Comparison of ENCODE assay signal across 8 cellular contexts in genomic region chr22:50186789-50187523, GRCh38. TPM values are rescaled to one million over a fixed set of nuclear protein-coding genes. Genes with fewer than 3 reads are reported as not detected.
DNase-seq lines count a peak whose midpoint lies in the region; ATAC-seq, FAIRE-seq and TF ChIP-seq lines count a peak whose summit lies in the region.

No MANE protein-coding gene starts in this region.

- TF ChIP-seq EP300 in K562 (IDR thresholded peaks at IDR 0.05; ENCODE audit: low read length) (no peak), HepG2 (IDR thresholded peaks at IDR 0.05; ENCODE audit: low read depth in 2 of 2, low read length in 2 of 2) (no peak), HepG2 (CRISPR knock-in tag; IDR thresholded peaks at IDR 0.05; ENCODE audit: borderline replicate concordance) (no peak), transverse colon (IDR thresholded peaks at IDR 0.05; ENCODE audit: low read depth) (no peak)

- no peak for TF ChIP-seq RAD21 in K562 (CRISPR knock-in tag; conservative IDR thresholded peaks at IDR 0.05 in 1 of 2, IDR thresholded peaks at IDR 0.05 in 1 of 2)
- no peak for TF ChIP-seq RAD21 in HepG2 (CRISPR knock-in tag; IDR thresholded peaks at IDR 0.05)

- H3K36me3 ChIP-seq in K562 (ENCODE audit: control insufficient read depth, insufficient read depth, low read length) (peaks cover 20% of the 10 kb centered on the region; the same call in 2 of the 3 replicates), HepG2 (replicated peaks in 1 of 2; ENCODE audit: control insufficient read depth in 1 of 2, insufficient read depth in 2 of 2, low read length in 2 of 2) (peaks cover 0 to 3% of the 10 kb centered on the region in 2 experiments; a peak in 1 of 5 replicates), transverse colon (no peaks in the 10 kb centered on the region)

- H3K27ac Mint-ChIP-seq in IgD-negative memory B cell, result peak overlapping the region; percentile 94 to 99 (median 98)

- POLR2A ChIA-PET in K562 (lab: Yijun Ruan, JAX), result interaction anchor here (0.7 to 1.2 kb wide), 2 partner anchors 14 to 217 kb away, joined by 3 read pairs; no protein-coding TSS in a partner anchor
- POLR2A ChIA-PET in HepG2 (lab: Yijun Ruan, JAX), result interaction anchor here (0.7 to 1.4 kb wide), 2 partner anchors 10 to 16 kb away, joined by 3 read pairs; no protein-coding TSS in a partner anchor

- peaks cover 8% of the 10 kb centered on the region; the same call in 1 of the 2 replicates for H4K20me1 ChIP-seq in K562 (replicated peaks; ENCODE audit: control insufficient read depth, insufficient read depth, low read length)
- peaks cover 2% of the 10 kb centered on the region; the same call in 1 of the 2 replicates for H4K20me1 ChIP-seq in HepG2 (ENCODE audit: insufficient read depth, low read length)

- H3K4me2 ChIP-seq in K562 (ENCODE audit: insufficient read depth, low read length) (peak overlapping the region; percentile 74), HepG2 (ENCODE audit: low read depth, low read length) (peak overlapping the region; percentile 84)

- H3K79me2 ChIP-seq in K562 (ENCODE audit: control insufficient read depth, insufficient read depth, low read length) (peaks cover 52% of the 10 kb centered on the region), HepG2 (ENCODE audit: insufficient read depth, low read length) (peaks cover 16% of the 10 kb centered on the region)

- TF ChIP-seq CTCF in AG10803 (conservative IDR thresholded peaks at IDR 0.05; ENCODE audit: low read length) (no peak), K562 (IDR thresholded peaks at IDR 0.05 in 2 of 3, conservative IDR thresholded peaks at IDR 0.05 in 1 of 3; ENCODE audit: insufficient read depth in 2 of 3, low read depth in 1 of 3, low read length in 3 of 3) (no peak), HepG2 (CRISPR knock-in tag; IDR thresholded peaks at IDR 0.05) (no peak), transverse colon (IDR thresholded peaks at IDR 0.05) (no peak)

- H3K9me3 Mint-ChIP-seq in IgD-negative memory B cell, result no peaks in the 10 kb centered on the region

- DNase-seq in AG10803 (ENCODE audit: low read depth) (peak; percentile 36), K562 (ENCODE audit: extremely low read depth in 1 of 4, low spot score in 3 of 4) (peak in 1 of 4 experiments; percentile 44), HepG2 (ENCODE audit: low spot score) (no peak), transverse colon (peak; percentile 78), activated gamma-delta T cell treated with Interleukin-2 at 50 U/mL for 16 hours (no peak), NCI-H2081 treated with DMSO at 0.1 percent for 48 hours (lab: John Stamatoyannopoulos, UW) (no peak)

- H3K4me3 Mint-ChIP-seq in IgD-negative memory B cell, result peak overlapping the region; percentile 94 to 99 (median 96)

- FAIRE-seq in K562 (lab: Jason Lieb, UNC) (peak; percentile 46), HepG2 (lab: Jason Lieb, UNC) (no peak)

- peak; percentile 16 for ATAC-seq in K562
- ATAC-seq in HepG2, result peak; percentile 16
- no peak for ATAC-seq in HG02938 (IDR thresholded peaks at IDR 0.05; ENCODE audit: unreplicated experiment)

- H3K9me1 ChIP-seq in K562 (ENCODE audit: control insufficient read depth, insufficient read depth, low read length), result peaks cover 7% of the 10 kb centered on the region

- peak overlapping the region; percentile 69 to 95 for H3K9ac ChIP-seq in K562 (ENCODE audit: insufficient read depth in 1 of 2, low read depth in 2 of 2, low read length in 2 of 2)
- H3K9ac ChIP-seq in HepG2 (ENCODE audit: insufficient read depth, low read depth, low read length), result peak overlapping the region; percentile 82

- H3K36me3 Mint-ChIP-seq in IgD-negative memory B cell, result no peaks in the 10 kb centered on the region

- CTCF ChIA-PET in K562 (lab: Yijun Ruan, JAX; ENCODE audit: low intra/inter-chr PET ratio), result no interaction called here
- CTCF ChIA-PET in HepG2 (lab: Yijun Ruan, JAX; ENCODE audit: low intra/inter-chr PET ratio, low total read pairs), result no interaction called here

- TF ChIP-seq POLR2A in K562 (conservative IDR thresholded peaks at IDR 0.05), result no peak
- no peak for TF ChIP-seq POLR2A in HepG2 (IDR thresholded peaks at IDR 0.05; ENCODE audit: insufficient read depth in 1 of 2, low read depth in 2 of 2, low read length in 2 of 2)
- peak; percentile 24 for TF ChIP-seq POLR2A in transverse colon (IDR thresholded peaks at IDR 0.05)

- H3K27me3 ChIP-seq in K562 (ENCODE audit: control insufficient read depth in 2 of 2, insufficient read depth in 2 of 2, low read length in 2 of 2) (no peaks in the 10 kb centered on the region), HepG2 (ENCODE audit: control insufficient read depth in 1 of 2, insufficient read depth in 2 of 2, low read length in 2 of 2) (no peaks in the 10 kb centered on the region; a peak in 1 of 5 replicates), transverse colon (no peaks in the 10 kb centered on the region)

- peaks cover 20 to 86% of the 10 kb centered on the region in 2 experiments for H3K4me1 ChIP-seq in K562 (replicated peaks in 1 of 2; ENCODE audit: control insufficient read depth in 2 of 2, insufficient read depth in 2 of 2, low read length in 2 of 2)
- peaks cover 34% of the 10 kb centered on the region for H3K4me1 ChIP-seq in HepG2 (ENCODE audit: insufficient read depth, low read length)
- H3K4me1 ChIP-seq in transverse colon, result peaks cover 38 to 69% (median 63%) of the 10 kb centered on the region in 4 donors

- H3K9me3 ChIP-seq in K562 (replicated peaks; ENCODE audit: control insufficient read depth, insufficient read depth, low read depth, low read length) (no peaks in the 10 kb centered on the region), HepG2 (ENCODE audit: low read length) (no peaks in the 10 kb centered on the region), transverse colon (no peaks in the 10 kb centered on the region)

- no peaks in the 10 kb centered on the region for H3K27me3 Mint-ChIP-seq in IgD-negative memory B cell

- no peak overlapping the region for H2AFZ ChIP-seq in K562 (ENCODE audit: low read depth, low read length)
- H2AFZ ChIP-seq in HepG2 (ENCODE audit: low read length), result no peak overlapping the region

- 17% methylated on average over 8 of the region's 23 CpGs for WGBS in K562 (ENCODE audit: insufficient coverage, low coverage, missing lambda C conversion rate)
- WGBS in HepG2 (ENCODE audit: low lambda C conversion rate), result 48% methylated on average over 7 of the region's 23 CpGs
- WGBS in transverse colon (ENCODE audit: low coverage in 1 of 2), 2 donors, result 15% methylated on average over 14 of the region's 23 CpGs; no CpG with 5 or more reads in 1 of the 2 donors

- intact Hi-C loops in K562 (cut with micrococcal nuclease) (no loop called here), HepG2 (cut with micrococcal nuclease; ENCODE audit: unreplicated experiment) (no loop called here), transverse colon (cut with DNase I; ENCODE audit: low total_unique reads) (no loop called here)

- peak overlapping the region; percentile 74 for H3K27ac ChIP-seq in K562 (ENCODE audit: extremely low read depth, low read depth, low read length)
- peak overlapping the region; percentile 40 for H3K27ac ChIP-seq in HepG2 (ENCODE audit: extremely low read length, insufficient read depth, low read length)
- H3K27ac ChIP-seq in transverse colon, result peak overlapping the region; percentile 81 to 93 (median 84)

- H3K4me3 ChIP-seq in AG10803 (ENCODE audit: low read length) (peak overlapping the region; percentile 67), K562 (peak overlapping the region; percentile 64), HepG2 (replicated peaks in 1 of 3; ENCODE audit: insufficient read depth in 1 of 3, low read depth in 2 of 3, low read length in 3 of 3) (peak overlapping the region; percentile 68 to 88 (median 84)), transverse colon (peak overlapping the region; percentile 49 to 80 (median 76))

- peaks cover 27 to 35% (median 30%) of the 10 kb centered on the region in 3 donors for H3K4me1 Mint-ChIP-seq in IgD-negative memory B cell

- in situ Hi-C loops in K562 (cut with MboI) (no loop called here), HepG2 (cut with HindIII; ENCODE audit: extremely low pct_ligation_motif_present, low pct_unique_long_range_greater_than_20kb) (no loop called here), transverse colon (cut with MboI; ENCODE audit: low pct_ligation_motif_present in 1 of 4, low pct_unique_long_range_greater_than_20kb in 1 of 4, low sequenced_read_pairs in 3 of 4) (no loop called here)

- BruUV-seq in K562 (replicated peaks; lab: Mats Ljungman, UMichigan) (no TSS peak), HepG2 (replicated peaks; lab: Mats Ljungman, UMichigan) (no TSS peak)

RNA-seq across cellular contexts. Expression of gene TRABD, which starts 1.2 kb away (rescaled TPM):
- polyA plus RNA-seq in IgD-negative memory B cell, result 28.0 TPM
- 44.8 and 168 TPM in 2 replicates for total RNA-seq in K562 (2011; cell fraction: chromatin; rRNA removed; ENCODE audit: low replicate concordance)
- 130 and 141 TPM in 2 replicates for total RNA-seq in K562 (2011; cell fraction: nucleolus; rRNA removed)
- 69.2 and 70.6 TPM in 2 replicates for total RNA-seq in K562 (2011; cell fraction: nucleoplasm; rRNA removed)
- 41.2 and 49.8 TPM in 2 replicates for total RNA-seq in K562 (2014; rRNA removed)
- 1.4 and 2.8 TPM in 2 replicates for total RNA-seq in K562 (2014; rRNA removed; fragmentation: Illumina TruSeq; extraction: Trizol)
- 14.0 and 14.7 TPM in 2 replicates for total RNA-seq in K562 (2015; rRNA removed; fragmentation: Illumina TruSeq; extraction: Trizol)
- 55.3 and 59.3 TPM in 2 replicates for total RNA-seq in K562 (2021)
- 24.3 and 35.9 TPM in 2 replicates for polyA plus RNA-seq in K562 (2011; rRNA removed)
- polyA plus RNA-seq in K562 (2011; cell fraction: cytosol; rRNA removed), result 27.7 and 49.1 TPM in 2 replicates
- 268 and 323 TPM in 2 replicates for polyA plus RNA-seq in K562 (2011; cell fraction: nucleus; rRNA removed)
- polyA plus RNA-seq in K562 (2012), result 38.7 and 63.6 TPM in 2 replicates
- 7.7 and 20.3 TPM in 2 replicates for polyA plus RNA-seq in K562 (2014; fragmentation: Illumina TruSeq; extraction: Trizol)
- under 1 TPM; 0.08 to 0.59 TPM for polyA plus RNA-seq in K562 (2014; fragmentation: Nextera tagmentation; extraction: Ambion mirVana)
- 62.0 and 62.9 TPM in 2 replicates for polyA plus RNA-seq in K562 (2014; rRNA removed)
- 4.1 and 8.2 TPM in 2 replicates for polyA minus RNA-seq in K562 (2011; rRNA and poly(A)+ RNA removed)
- polyA minus RNA-seq in K562 (2011; cell fraction: cytosol; rRNA and poly(A)+ RNA removed), result 15.3 and 18.4 TPM in 2 replicates
- 21.8 and 25.8 TPM in 2 replicates for polyA minus RNA-seq in K562 (2011; cell fraction: nucleus; rRNA and poly(A)+ RNA removed)
- total RNA-seq in HepG2 (2016; rRNA removed; fragmentation: Illumina TruSeq; extraction: Trizol), result 16.2 and 21.5 TPM in 2 replicates
- total RNA-seq in HepG2 (2016; cell fraction: cytosol; rRNA removed; fragmentation: Illumina TruSeq; extraction: Trizol; ENCODE audit: low read depth), result 8.1 and 8.5 TPM in 2 replicates
- 14.1 and 20.1 TPM in 2 replicates for total RNA-seq in HepG2 (2016; cell fraction: insoluble cytoplasmic fraction; rRNA removed; fragmentation: Illumina TruSeq; extraction: Trizol)
- total RNA-seq in HepG2 (2016; cell fraction: membrane; rRNA removed; fragmentation: Illumina TruSeq; extraction: Trizol), result 15.9 and 17.7 TPM in 2 replicates
- 12.3 and 17.7 TPM in 2 replicates for total RNA-seq in HepG2 (2016; cell fraction: nucleus; rRNA removed; fragmentation: Illumina TruSeq; extraction: Trizol)
- 28.9 and 36.8 TPM in 2 replicates for polyA plus RNA-seq in HepG2 (2011; rRNA removed)
- 15.8 and 28.0 TPM in 2 replicates for polyA plus RNA-seq in HepG2 (2011; cell fraction: cytosol; rRNA removed)
- polyA plus RNA-seq in HepG2 (2011; cell fraction: nucleus; rRNA removed), result 241 and 327 TPM in 2 replicates
- 19.6 and 35.2 TPM in 2 replicates for polyA plus RNA-seq in HepG2 (2012)
- polyA plus RNA-seq in HepG2 (2016; cell fraction: cytosol; fragmentation: Illumina TruSeq; extraction: Trizol; ENCODE audit: low read depth), result 10.4 and 11.2 TPM in 2 replicates
- 19.9 and 22.8 TPM in 2 replicates for polyA plus RNA-seq in HepG2 (2016; cell fraction: insoluble cytoplasmic fraction; fragmentation: Illumina TruSeq; extraction: Trizol; ENCODE audit: low read depth)
- polyA plus RNA-seq in HepG2 (2016; cell fraction: membrane; fragmentation: Illumina TruSeq; extraction: Trizol; ENCODE audit: low read depth), result 15.2 and 16.9 TPM in 2 replicates
- polyA plus RNA-seq in HepG2 (2016; cell fraction: nucleus; fragmentation: Illumina TruSeq; extraction: Trizol; ENCODE audit: insufficient read depth, low read depth), result 56.6 and 60.9 TPM in 2 replicates
- 22.4 and 30.1 TPM in 2 replicates for polyA minus RNA-seq in HepG2 (2011; rRNA and poly(A)+ RNA removed; ENCODE audit: low replicate concordance)
- polyA minus RNA-seq in HepG2 (2011; cell fraction: cytosol; rRNA and poly(A)+ RNA removed), result 9.7 and 11.7 TPM in 2 replicates
- polyA minus RNA-seq in HepG2 (2011; cell fraction: nucleus; rRNA and poly(A)+ RNA removed), result 14.4 and 18.2 TPM in 2 replicates
- total RNA-seq in transverse colon, result 100 to 1,000 TPM in 1 of 4 donors, 10 to 100 TPM in 3; 40.6 to 109 (median 69.4) TPM

RNA-seq across cellular contexts. Expression of gene SELENOO, which starts 13.9 kb away (rescaled TPM):
- polyA plus RNA-seq in IgD-negative memory B cell (2.3 TPM), K562 (2011; rRNA removed) (9.7 and 14.9 TPM in 2 replicates), K562 (2014; fragmentation: Illumina TruSeq; extraction: Trizol) (2.2 and 11.6 TPM in 2 replicates), K562 (2014; fragmentation: Nextera tagmentation; extraction: Ambion mirVana) (under 1 TPM; 0.37 to 0.84 TPM), K562 (2014; rRNA removed) (24.3 and 24.9 TPM in 2 replicates), HepG2 (2011; rRNA removed) (14.4 and 18.7 TPM in 2 replicates)
- 12.6 and 38.1 TPM in 2 replicates for total RNA-seq in K562 (2011; cell fraction: chromatin; rRNA removed; ENCODE audit: low replicate concordance)
- 37.1 and 42.4 TPM in 2 replicates for total RNA-seq in K562 (2011; cell fraction: nucleolus; rRNA removed)
- total RNA-seq in K562 (2011; cell fraction: nucleoplasm; rRNA removed), result 17.2 and 22.2 TPM in 2 replicates
- total RNA-seq in K562 (2014; rRNA removed) (23.5 and 30.4 TPM in 2 replicates), K562 (2014; rRNA removed; fragmentation: Illumina TruSeq; extraction: Trizol) (0.93 and 1.8 TPM in 2 replicates), K562 (2015; rRNA removed; fragmentation: Illumina TruSeq; extraction: Trizol) (8.3 and 9.2 TPM in 2 replicates), K562 (2021) (22.6 and 24.4 TPM in 2 replicates), HepG2 (2016; rRNA removed; fragmentation: Illumina TruSeq; extraction: Trizol) (12.5 and 19.0 TPM in 2 replicates), transverse colon (10 to 100 TPM; 27.3 to 91.3 (median 35.1) TPM)
- 19.8 and 41.1 TPM in 2 replicates for polyA plus RNA-seq in K562 (2011; cell fraction: cytosol; rRNA removed)
- 43.7 and 74.3 TPM in 2 replicates for polyA plus RNA-seq in K562 (2011; cell fraction: nucleus; rRNA removed)
- polyA plus RNA-seq in K562 (2012), result 15.4 and 21.7 TPM in 2 replicates
- polyA minus RNA-seq in K562 (2011; rRNA and poly(A)+ RNA removed), result 3.3 and 5.5 TPM in 2 replicates
- polyA minus RNA-seq in K562 (2011; cell fraction: cytosol; rRNA and poly(A)+ RNA removed), result 8.8 and 11.2 TPM in 2 replicates
- 7.8 TPM in 2 replicates for polyA minus RNA-seq in K562 (2011; cell fraction: nucleus; rRNA and poly(A)+ RNA removed)
- 2.8 and 3.8 TPM in 2 replicates for total RNA-seq in HepG2 (2016; cell fraction: cytosol; rRNA removed; fragmentation: Illumina TruSeq; extraction: Trizol; ENCODE audit: low read depth)
- total RNA-seq in HepG2 (2016; cell fraction: insoluble cytoplasmic fraction; rRNA removed; fragmentation: Illumina TruSeq; extraction: Trizol), result 9.4 and 19.8 TPM in 2 replicates
- total RNA-seq in HepG2 (2016; cell fraction: membrane; rRNA removed; fragmentation: Illumina TruSeq; extraction: Trizol), result 6.0 and 7.6 TPM in 2 replicates
- total RNA-seq in HepG2 (2016; cell fraction: nucleus; rRNA removed; fragmentation: Illumina TruSeq; extraction: Trizol), result 18.8 and 19.9 TPM in 2 replicates
- polyA plus RNA-seq in HepG2 (2011; cell fraction: cytosol; rRNA removed), result 10.0 and 18.1 TPM in 2 replicates
- polyA plus RNA-seq in HepG2 (2011; cell fraction: nucleus; rRNA removed), result 88.6 and 104 TPM in 2 replicates
- 10.9 and 17.7 TPM in 2 replicates for polyA plus RNA-seq in HepG2 (2012)
- 3.5 and 4.0 TPM in 2 replicates for polyA plus RNA-seq in HepG2 (2016; cell fraction: cytosol; fragmentation: Illumina TruSeq; extraction: Trizol; ENCODE audit: low read depth)
- 9.5 and 12.3 TPM in 2 replicates for polyA plus RNA-seq in HepG2 (2016; cell fraction: insoluble cytoplasmic fraction; fragmentation: Illumina TruSeq; extraction: Trizol; ENCODE audit: low read depth)
- polyA plus RNA-seq in HepG2 (2016; cell fraction: membrane; fragmentation: Illumina TruSeq; extraction: Trizol; ENCODE audit: low read depth), result 4.9 and 5.3 TPM in 2 replicates
- polyA plus RNA-seq in HepG2 (2016; cell fraction: nucleus; fragmentation: Illumina TruSeq; extraction: Trizol; ENCODE audit: insufficient read depth, low read depth), result 54.2 and 57.7 TPM in 2 replicates
- polyA minus RNA-seq in HepG2 (2011; rRNA and poly(A)+ RNA removed; ENCODE audit: low replicate concordance), result 9.7 and 16.7 TPM in 2 replicates
- 6.4 and 6.9 TPM in 2 replicates for polyA minus RNA-seq in HepG2 (2011; cell fraction: cytosol; rRNA and poly(A)+ RNA removed)
- 7.5 and 7.7 TPM in 2 replicates for polyA minus RNA-seq in HepG2 (2011; cell fraction: nucleus; rRNA and poly(A)+ RNA removed)

RNA-seq across cellular contexts. Expression of gene PANX2, which starts 16.4 kb away (rescaled TPM):
- not detected for polyA plus RNA-seq in IgD-negative memory B cell
- total RNA-seq in K562 (2011; cell fraction: chromatin; rRNA removed; ENCODE audit: low replicate concordance), result 2.9 and 7.9 TPM in 2 replicates
- 4.5 and 5.7 TPM in 2 replicates for total RNA-seq in K562 (2011; cell fraction: nucleolus; rRNA removed)
- 4.0 and 4.1 TPM in 2 replicates for total RNA-seq in K562 (2011; cell fraction: nucleoplasm; rRNA removed)
- total RNA-seq in K562 (2014; rRNA removed), result 0.61 and 1.0 TPM in 2 replicates
- 0.06 and 0.07 TPM in 2 replicates for total RNA-seq in K562 (2014; rRNA removed; fragmentation: Illumina TruSeq; extraction: Trizol)
- 0.15 and 0.29 TPM in 2 replicates for total RNA-seq in K562 (2015; rRNA removed; fragmentation: Illumina TruSeq; extraction: Trizol)
- 3.0 and 3.9 TPM in 2 replicates for total RNA-seq in K562 (2021)
- 1.1 and 1.7 TPM in 2 replicates for polyA plus RNA-seq in K562 (2011; rRNA removed)
- polyA plus RNA-seq in K562 (2011; cell fraction: cytosol; rRNA removed), result 2.4 and 3.0 TPM in 2 replicates
- 7.8 and 9.9 TPM in 2 replicates for polyA plus RNA-seq in K562 (2011; cell fraction: nucleus; rRNA removed)
- polyA plus RNA-seq in K562 (2012), result 2.1 and 7.6 TPM in 2 replicates
- 0.22 and 0.72 TPM in 2 replicates for polyA plus RNA-seq in K562 (2014; fragmentation: Illumina TruSeq; extraction: Trizol)
- under 1 TPM in 1 of 2 experiments, not detected in 1; 0.01 TPM for polyA plus RNA-seq in K562 (2014; fragmentation: Nextera tagmentation; extraction: Ambion mirVana)
- 1.7 and 1.9 TPM in 2 replicates for polyA plus RNA-seq in K562 (2014; rRNA removed)
- polyA minus RNA-seq in K562 (2011; rRNA and poly(A)+ RNA removed), result 0.24 and 0.60 TPM in 2 replicates
- polyA minus RNA-seq in K562 (2011; cell fraction: cytosol; rRNA and poly(A)+ RNA removed), result 1.1 and 2.9 TPM in 2 replicates
- polyA minus RNA-seq in K562 (2011; cell fraction: nucleus; rRNA and poly(A)+ RNA removed), result 1.2 and 1.7 TPM in 2 replicates
- total RNA-seq in HepG2 (2016; rRNA removed; fragmentation: Illumina TruSeq; extraction: Trizol), result 0.15 and 0.58 TPM in 2 replicates
- 0.20 and 0.35 TPM in 2 replicates for total RNA-seq in HepG2 (2016; cell fraction: cytosol; rRNA removed; fragmentation: Illumina TruSeq; extraction: Trizol; ENCODE audit: low read depth)
- total RNA-seq in HepG2 (2016; cell fraction: insoluble cytoplasmic fraction; rRNA removed; fragmentation: Illumina TruSeq; extraction: Trizol), result 0.19 TPM in 2 replicates
- 1.1 and 1.4 TPM in 2 replicates for total RNA-seq in HepG2 (2016; cell fraction: membrane; rRNA removed; fragmentation: Illumina TruSeq; extraction: Trizol)
- total RNA-seq in HepG2 (2016; cell fraction: nucleus; rRNA removed; fragmentation: Illumina TruSeq; extraction: Trizol), result 0.47 and 0.56 TPM in 2 replicates
- polyA plus RNA-seq in HepG2 (2011; rRNA removed), result 1.1 TPM in 2 replicates
- 0.99 and 1.7 TPM in 2 replicates for polyA plus RNA-seq in HepG2 (2011; cell fraction: cytosol; rRNA removed)
- polyA plus RNA-seq in HepG2 (2011; cell fraction: nucleus; rRNA removed), result 2.5 and 4.2 TPM in 2 replicates
- polyA plus RNA-seq in HepG2 (2012), result 1.6 and 3.8 TPM in 2 replicates
- 1.3 and 1.4 TPM in 2 replicates for polyA plus RNA-seq in HepG2 (2016; cell fraction: cytosol; fragmentation: Illumina TruSeq; extraction: Trizol; ENCODE audit: low read depth)
- polyA plus RNA-seq in HepG2 (2016; cell fraction: insoluble cytoplasmic fraction; fragmentation: Illumina TruSeq; extraction: Trizol; ENCODE audit: low read depth), result 1.1 and 1.4 TPM in 2 replicates
- 2.9 and 3.6 TPM in 2 replicates for polyA plus RNA-seq in HepG2 (2016; cell fraction: membrane; fragmentation: Illumina TruSeq; extraction: Trizol; ENCODE audit: low read depth)
- polyA plus RNA-seq in HepG2 (2016; cell fraction: nucleus; fragmentation: Illumina TruSeq; extraction: Trizol; ENCODE audit: insufficient read depth, low read depth), result 2.0 and 2.3 TPM in 2 replicates
- 0.78 and 0.84 TPM in 2 replicates for polyA minus RNA-seq in HepG2 (2011; rRNA and poly(A)+ RNA removed; ENCODE audit: low replicate concordance)
- polyA minus RNA-seq in HepG2 (2011; cell fraction: cytosol; rRNA and poly(A)+ RNA removed), result 0.30 and 0.79 TPM in 2 replicates
- polyA minus RNA-seq in HepG2 (2011; cell fraction: nucleus; rRNA and poly(A)+ RNA removed), result 0.37 and 0.39 TPM in 2 replicates
- under 1 TPM in 1 of 4 donors, not detected in 3; 0.32 TPM for total RNA-seq in transverse colon

RNA-seq across cellular contexts. Expression of gene TUBGCP6, which starts 57.9 kb away (rescaled TPM):
- polyA plus RNA-seq in IgD-negative memory B cell, result 17.0 TPM
- 86.7 and 211 TPM in 2 replicates for total RNA-seq in K562 (2011; cell fraction: chromatin; rRNA removed; ENCODE audit: low replicate concordance)
- 112 and 120 TPM in 2 replicates for total RNA-seq in K562 (2011; cell fraction: nucleolus; rRNA removed)
- 93.7 and 97.5 TPM in 2 replicates for total RNA-seq in K562 (2011; cell fraction: nucleoplasm; rRNA removed)
- total RNA-seq in K562 (2014; rRNA removed), result 23.2 and 25.1 TPM in 2 replicates
- 4.1 and 6.0 TPM in 2 replicates for total RNA-seq in K562 (2014; rRNA removed; fragmentation: Illumina TruSeq; extraction: Trizol)
- total RNA-seq in K562 (2015; rRNA removed; fragmentation: Illumina TruSeq; extraction: Trizol), result 9.7 and 10.3 TPM in 2 replicates
- total RNA-seq in K562 (2021), result 31.1 and 33.0 TPM in 2 replicates
- 10.1 and 17.7 TPM in 2 replicates for polyA plus RNA-seq in K562 (2011; rRNA removed)
- 9.3 and 11.7 TPM in 2 replicates for polyA plus RNA-seq in K562 (2011; cell fraction: cytosol; rRNA removed)
- polyA plus RNA-seq in K562 (2011; cell fraction: nucleus; rRNA removed), result 166 and 249 TPM in 2 replicates
- polyA plus RNA-seq in K562 (2012), result 20.0 and 26.5 TPM in 2 replicates
- 9.3 and 15.1 TPM in 2 replicates for polyA plus RNA-seq in K562 (2014; fragmentation: Illumina TruSeq; extraction: Trizol)
- 1 to 10 TPM in 1 of 2 experiments, under 1 TPM in 1; 0.76 to 1.2 TPM for polyA plus RNA-seq in K562 (2014; fragmentation: Nextera tagmentation; extraction: Ambion mirVana)
- polyA plus RNA-seq in K562 (2014; rRNA removed), result 26.8 and 29.9 TPM in 2 replicates
- 6.7 and 8.2 TPM in 2 replicates for polyA minus RNA-seq in K562 (2011; rRNA and poly(A)+ RNA removed)
- polyA minus RNA-seq in K562 (2011; cell fraction: cytosol; rRNA and poly(A)+ RNA removed), result 13.2 and 14.6 TPM in 2 replicates
- polyA minus RNA-seq in K562 (2011; cell fraction: nucleus; rRNA and poly(A)+ RNA removed), result 31.4 and 35.8 TPM in 2 replicates
- 5.8 and 15.7 TPM in 2 replicates for total RNA-seq in HepG2 (2016; rRNA removed; fragmentation: Illumina TruSeq; extraction: Trizol)
- total RNA-seq in HepG2 (2016; cell fraction: cytosol; rRNA removed; fragmentation: Illumina TruSeq; extraction: Trizol; ENCODE audit: low read depth), result 3.8 and 4.4 TPM in 2 replicates
- total RNA-seq in HepG2 (2016; cell fraction: insoluble cytoplasmic fraction; rRNA removed; fragmentation: Illumina TruSeq; extraction: Trizol), result 4.6 and 17.4 TPM in 2 replicates
- total RNA-seq in HepG2 (2016; cell fraction: membrane; rRNA removed; fragmentation: Illumina TruSeq; extraction: Trizol), result 4.6 and 5.1 TPM in 2 replicates
- total RNA-seq in HepG2 (2016; cell fraction: nucleus; rRNA removed; fragmentation: Illumina TruSeq; extraction: Trizol), result 23.1 and 29.5 TPM in 2 replicates
- 14.6 and 23.7 TPM in 2 replicates for polyA plus RNA-seq in HepG2 (2011; rRNA removed)
- polyA plus RNA-seq in HepG2 (2011; cell fraction: cytosol; rRNA removed), result 2.6 and 4.8 TPM in 2 replicates
- 276 and 340 TPM in 2 replicates for polyA plus RNA-seq in HepG2 (2011; cell fraction: nucleus; rRNA removed)
- 13.4 and 15.8 TPM in 2 replicates for polyA plus RNA-seq in HepG2 (2012)
- polyA plus RNA-seq in HepG2 (2016; cell fraction: cytosol; fragmentation: Illumina TruSeq; extraction: Trizol; ENCODE audit: low read depth), result 0.95 and 1.2 TPM in 2 replicates
- 3.6 and 4.4 TPM in 2 replicates for polyA plus RNA-seq in HepG2 (2016; cell fraction: insoluble cytoplasmic fraction; fragmentation: Illumina TruSeq; extraction: Trizol; ENCODE audit: low read depth)
- 0.86 and 2.1 TPM in 2 replicates for polyA plus RNA-seq in HepG2 (2016; cell fraction: membrane; fragmentation: Illumina TruSeq; extraction: Trizol; ENCODE audit: low read depth)
- polyA plus RNA-seq in HepG2 (2016; cell fraction: nucleus; fragmentation: Illumina TruSeq; extraction: Trizol; ENCODE audit: insufficient read depth, low read depth), result 62.8 and 72.9 TPM in 2 replicates
- polyA minus RNA-seq in HepG2 (2011; rRNA and poly(A)+ RNA removed; ENCODE audit: low replicate concordance), result 11.6 and 16.8 TPM in 2 replicates
- polyA minus RNA-seq in HepG2 (2011; cell fraction: cytosol; rRNA and poly(A)+ RNA removed), result 2.7 and 4.0 TPM in 2 replicates
- polyA minus RNA-seq in HepG2 (2011; cell fraction: nucleus; rRNA and poly(A)+ RNA removed), result 32.9 and 40.9 TPM in 2 replicates
- total RNA-seq in transverse colon, result 100 to 1,000 TPM in 1 of 4 donors, 10 to 100 TPM in 3; 43.8 to 110 (median 73.1) TPM

Comparison
In these comparisons a context has a peak if more than half of its experiments do, and no peak if none do; other contexts are left out.
1. DNase-seq: peak in AG10803 (single experiment) and transverse colon (single experiment); none in HepG2 (single experiment), activated gamma-delta T cell treated with Interleukin-2 at 50 U/mL for 16 hours (single experiment) and NCI-H2081 treated with DMSO at 0.1 percent for 48 hours (single experiment).
2. Peak in every context shown above with its lines, with median percentiles within 50 percentile points of each other: H3K4me3 ChIP-seq and H3K27ac ChIP-seq.